Comparison of ENCODE assay signal across 24 cellular contexts in the genomic region with DNA sequence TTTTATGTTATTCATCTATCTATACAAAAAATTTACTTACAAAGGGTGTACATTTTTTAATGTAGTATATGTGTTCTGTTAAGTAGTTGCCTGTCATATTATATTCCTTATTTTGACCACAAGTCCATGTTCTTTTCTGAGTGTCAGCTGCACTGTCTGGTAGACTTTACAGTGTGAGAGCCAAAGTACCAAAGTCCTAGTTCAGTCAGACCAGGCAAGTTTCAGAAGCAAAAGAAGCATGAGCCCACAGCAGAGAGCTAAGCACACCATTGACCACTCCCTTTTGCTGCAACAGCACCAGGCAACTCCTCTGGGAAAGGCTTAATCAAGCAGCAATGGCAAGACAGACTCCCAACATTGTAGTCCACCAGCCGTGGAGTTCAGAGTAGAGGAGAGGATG.
"Had no signal": no experiment of that assay in that cellular context is flagged by ENCODE, and none has a peak within 500 bp of the region (broad histone marks: within the 10 kb centered on the region; RNA-seq: fewer than 3 reads in every experiment).

No MANE protein-coding gene starts in this region.

- H3K4me3 ChIP-seq: esophagus squamous epithelium, thoracic aorta, uterus had no signal

- ATAC-seq: activated CD4-positive, CD25-positive, alpha-beta regulatory T cell treated with anti-CD3 and anti-CD28 coated beads, Interleukin-2, amount 50 U/mL, for 24 hours; left cardiac atrium; naive thymus-derived CD8-positive, alpha-beta T cell; stimulated activated effector memory CD8-positive, alpha-beta T cell treated with anti-CD3 and anti-CD28 coated beads, Interleukin-12 subunit alpha, Interleukin-12 subunit beta, amount 100 ng/mL, for 72 hours had no signal

- DNase-seq: activated CD4-positive, alpha-beta T cell treated with anti-CD3 and anti-CD28 coated beads for 48 hours; activated CD4-positive, alpha-beta T cell treated with anti-CD3 and anti-CD28 coated beads, Interleukin-2, amount 50 U/mL, for 48 hours; activated CD8-positive, alpha-beta memory T cell treated with anti-CD3 and anti-CD28 coated beads for 24 hours; activated effector memory CD4-positive, alpha-beta T cell treated with Interleukin-2 at 50 U/mL for 16 hours; activated naive CD4-positive, alpha-beta T cell treated with Interleukin-2 at 50 U/mL for 16 hours; anterior cingulate cortex; dermis blood vessel endothelial cell; effector CD4-positive, alpha-beta T cell; esophagus squamous epithelium; islet precursor cell; left cardiac atrium; midbrain; naive thymus-derived CD8-positive, alpha-beta T cell; nucleus accumbens; right cardiac atrium; stimulated activated CD4-positive, alpha-beta T cell treated with anti-CD3 and anti-CD28 coated beads, Interleukin-12 subunit alpha, Interleukin-12 subunit beta, amount 100 ng/mL, for 4 hours; stimulated activated CD4-positive, alpha-beta T cell treated with anti-CD3 and anti-CD28 coated beads, Interleukin-4, amount 100 ng/mL, for 24 hours; T-helper 9 cell; uterus had no signal

- H3K27me3 ChIP-seq: esophagus squamous epithelium, uterus had no signal

- H3K9me3 ChIP-seq: esophagus squamous epithelium, thoracic aorta, uterus had no signal

- H3K4me1 ChIP-seq: esophagus squamous epithelium, uterus had no signal

- H3K27ac ChIP-seq: epithelial cell of prostate, esophagus squamous epithelium, thoracic aorta, uterus, VCaP had no signal

- H3K36me3 ChIP-seq: esophagus squamous epithelium, thoracic aorta, uterus had no signal
